1 cellular context compared by ENCODE assay signal in genomic region chr1:30253807-30254440, GRCh38.
TF ChIP-seq lines count a peak whose summit lies in the region.

No MANE protein-coding gene starts in this region.

TF ChIP-seq in IMR-90, 13 proteins besides CTCF, POLR2A, EP300 and RAD21 (continued from another document):
- TF ChIP-seq USF2 (IDR thresholded peaks at IDR 0.05; ENCODE audit: low read depth, low read length), result no peak
- no peak for TF ChIP-seq MAZ (IDR thresholded peaks at IDR 0.05; ENCODE audit: borderline replicate concordance, low read depth, low read length)
- TF ChIP-seq ELK1 (IDR thresholded peaks at IDR 0.05; ENCODE audit: borderline replicate concordance, low read depth, low read length), result no peak
- no peak for TF ChIP-seq CHD1 (IDR thresholded peaks at IDR 0.05; ENCODE audit: low read depth, low read length)
- no peak for TF ChIP-seq BHLHE40 (IDR thresholded peaks at IDR 0.05; ENCODE audit: low read depth, low read length)
- no peak for TF ChIP-seq NFE2L2 (IDR thresholded peaks at IDR 0.05; ENCODE audit: low read depth, low read length)
- no peak for TF ChIP-seq FOS (IDR thresholded peaks at IDR 0.05; ENCODE audit: low read depth, low read length)
- TF ChIP-seq MXI1 (IDR thresholded peaks at IDR 0.05; ENCODE audit: borderline replicate concordance, low read depth, low read length), result no peak
